8 cellular contexts compared by ENCODE assay signal in the genomic region with DNA sequence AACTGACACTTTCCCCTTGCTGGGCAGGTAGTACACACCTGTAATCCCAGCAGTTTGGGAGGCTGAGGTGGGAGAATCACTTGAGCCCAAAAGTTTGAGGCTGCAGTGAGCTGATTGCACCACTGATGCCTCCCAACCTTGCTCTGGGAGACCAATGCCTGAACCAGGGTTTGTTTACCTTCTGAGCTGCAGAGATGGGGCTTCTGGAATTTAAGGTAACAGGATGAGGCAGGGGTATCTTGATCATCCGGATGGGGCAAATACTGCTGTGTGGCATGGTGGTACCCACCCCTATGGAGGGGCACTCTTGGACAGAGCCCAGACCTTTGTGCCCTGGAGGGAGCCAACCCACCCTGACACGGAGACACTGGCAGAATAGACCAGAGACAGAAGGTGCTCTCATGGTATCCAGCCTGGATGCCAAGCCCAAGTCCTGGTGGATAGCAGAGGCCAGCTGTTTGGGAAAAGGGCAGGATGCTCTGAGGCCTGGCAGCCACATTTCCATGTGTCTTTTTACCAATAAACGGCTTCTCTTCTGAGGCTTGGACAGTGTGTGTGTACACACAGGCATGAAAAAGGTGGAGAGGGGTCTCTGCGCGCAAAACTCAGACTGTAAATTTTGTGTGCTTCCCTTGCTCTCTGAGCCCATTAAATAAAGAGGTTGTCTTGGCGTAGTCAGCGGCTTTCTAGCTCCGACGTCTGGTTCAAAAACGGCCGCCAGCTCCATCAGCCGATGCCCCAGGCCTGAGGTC. TPM values are rescaled to one million over a fixed set of nuclear protein-coding genes. Genes with fewer than 3 reads are reported as not detected.
DNase-seq lines count a peak whose midpoint lies in the region; ATAC-seq and TF ChIP-seq lines count a peak whose summit lies in the region.

No MANE protein-coding gene starts in this region.

- DNase-seq in GM06990 (ENCODE audit: extremely low read depth, insufficient read length) (no peak), RKO (ENCODE audit: low spot score) (peak; percentile 40), esophagus muscularis mucosa (ENCODE audit: extremely low spot score) (no peak), prostate gland (ENCODE audit: low spot score) (no peak), HEK293T (ENCODE audit: extremely low spot score) (no peak)

- TF ChIP-seq EP300 in esophagus muscularis mucosa (IDR thresholded peaks at IDR 0.05): no peak

- no peaks in the 10 kb centered on the region for H3K27me3 ChIP-seq in GM06990 (replicated peaks; ENCODE audit: control insufficient read depth, insufficient read depth, low read length)
- H3K27me3 ChIP-seq in esophagus muscularis mucosa: no peaks in the 10 kb centered on the region
- H3K27me3 ChIP-seq in prostate gland (replicated peaks; ENCODE audit: insufficient read depth): no peaks in the 10 kb centered on the region

- TF ChIP-seq POLR2A in esophagus muscularis mucosa (IDR thresholded peaks at IDR 0.05; ENCODE audit: low read depth) (no peak), prostate gland (IDR thresholded peaks at IDR 0.05) (no peak)

- no peak for TF ChIP-seq CTCF in GM06990 (IDR thresholded peaks at IDR 0.05; ENCODE audit: insufficient read depth, low read length, poor library complexity, severe bottlenecking)
- no peak for TF ChIP-seq CTCF in esophagus muscularis mucosa (IDR thresholded peaks at IDR 0.05)
- no peak for TF ChIP-seq CTCF in prostate gland (IDR thresholded peaks at IDR 0.05)

- POLR2A ChIA-PET in HEK293T (lab: Yijun Ruan, JAX): interaction anchor here (0.7 to 3.7 kb wide), 8 partner anchors 9 to 334 kb away, joined by 3 to 19 read pairs (median 4); partner anchors contain the start of genes ALDOA, CD2BP2, DCTPP1 and ZNF689

- H3K9me3 ChIP-seq in esophagus muscularis mucosa (no peaks in the 10 kb centered on the region), prostate gland (no peaks in the 10 kb centered on the region)

- CTCF ChIA-PET in HEK293T (lab: Yijun Ruan, JAX): interaction anchor here (0.6 to 1.5 kb wide), 5 partner anchors 10 to 307 kb away, joined by 3 to 6 read pairs (median 4); partner anchors contain the start of gene TBX6

- intact Hi-C loops in esophagus muscularis mucosa (cut with DNase I) (loop anchor here (10.0 kb wide), 2 partner anchors 45 to 305 kb away; partner anchors contain the start of genes CD2BP2, TBX6 and YPEL3), prostate gland (cut with DNase I) (loop anchor here (10.0 kb wide), 1 partner anchor 305 kb away; the partner anchor contains the start of genes TBX6 and YPEL3)

- H3K36me3 ChIP-seq in GM06990 (ENCODE audit: control insufficient read depth, insufficient read depth, low read length) (peaks cover 4% of the 10 kb centered on the region), esophagus muscularis mucosa (peaks cover 6 to 22% (median 16%) of the 10 kb centered on the region in 4 donors), prostate gland (no peaks in the 10 kb centered on the region)

- 25% methylated on average over 5 of the region's 12 CpGs for WGBS in esophagus muscularis mucosa
- WGBS in prostate gland: 13% methylated on average over 12 of the region's 12 CpGs

- no peak for ATAC-seq in GM19023 (IDR thresholded peaks at IDR 0.05; ENCODE audit: unreplicated experiment)
- no peak for ATAC-seq in GM21825 (IDR thresholded peaks at IDR 0.05; ENCODE audit: unreplicated experiment)
- ATAC-seq in HG03097 (IDR thresholded peaks at IDR 0.05; ENCODE audit: low FRiP score, unreplicated experiment): no peak

- H3K4me1 ChIP-seq in esophagus muscularis mucosa (peaks cover 18 to 53% (median 49%) of the 10 kb centered on the region in 4 donors), prostate gland (replicated peaks) (peaks cover 8% of the 10 kb centered on the region)

- H3K4me3 ChIP-seq in GM06990 (replicated peaks; ENCODE audit: low read depth, low read length): peak overlapping the region; percentile 64
- peak overlapping the region; percentile 62 to 78 (median 68) for H3K4me3 ChIP-seq in esophagus muscularis mucosa
- H3K4me3 ChIP-seq in prostate gland: peak overlapping the region; percentile 47 to 50

- H3K27ac ChIP-seq in esophagus muscularis mucosa (replicated peaks in 1 of 4) (peak overlapping the region; percentile 88 to 92 (median 90)), prostate gland (peak overlapping the region; percentile 82)

TF ChIP-seq in HEK293T, 16 proteins besides CTCF, POLR2A, EP300 and RAD21:
- TF ChIP-seq, protein P1, sequence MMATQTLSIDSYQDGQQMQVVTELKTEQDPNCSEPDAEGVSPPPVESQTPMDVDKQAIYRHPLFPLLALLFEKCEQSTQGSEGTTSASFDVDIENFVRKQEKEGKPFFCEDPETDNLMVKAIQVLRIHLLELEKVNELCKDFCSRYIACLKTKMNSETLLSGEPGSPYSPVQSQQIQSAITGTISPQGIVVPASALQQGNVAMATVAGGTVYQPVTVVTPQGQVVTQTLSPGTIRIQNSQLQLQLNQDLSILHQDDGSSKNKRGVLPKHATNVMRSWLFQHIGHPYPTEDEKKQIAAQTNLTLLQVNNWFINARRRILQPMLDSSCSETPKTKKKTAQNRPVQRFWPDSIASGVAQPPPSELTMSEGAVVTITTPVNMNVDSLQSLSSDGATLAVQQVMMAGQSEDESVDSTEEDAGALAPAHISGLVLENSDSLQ (IDR thresholded peaks at IDR 0.05): no peak
- TF ChIP-seq SP1 (IDR thresholded peaks at IDR 0.05) (no peak), ARNT (IDR thresholded peaks at IDR 0.05) (no peak), FOXK2 (IDR thresholded peaks at IDR 0.05) (no peak), NFRKB (IDR thresholded peaks at IDR 0.05) (no peak), ZNF384 (IDR thresholded peaks at IDR 0.05) (no peak), SUZ12 (IDR thresholded peaks at IDR 0.05) (no peak), FOXM1 (IDR thresholded peaks at IDR 0.05; ENCODE audit: borderline replicate concordance) (no peak), CTBP1 (IDR thresholded peaks at IDR 0.05; ENCODE audit: borderline replicate concordance) (no peak), LEF1 (IDR thresholded peaks at IDR 0.05; ENCODE audit: borderline replicate concordance) (no peak), BHLHE40 (IDR thresholded peaks at IDR 0.05; ENCODE audit: borderline replicate concordance) (no peak)

RNA-seq across cellular contexts. Expression of gene ZNF48, which starts 4.4 kb away (rescaled TPM):
- total RNA-seq in esophagus muscularis mucosa (10 to 100 TPM in 3 of 4 donors, 1 to 10 TPM in 1; 8.3 to 17.6 (median 12.8) TPM), prostate gland (10 to 100 TPM; 11.9 to 12.2 TPM)

RNA-seq across cellular contexts. Expression of gene ZNF771, which starts 7.8 kb away (rescaled TPM):
- total RNA-seq in esophagus muscularis mucosa: 10 to 100 TPM; 20.1 to 25.3 (median 22.7) TPM
- 10 to 100 TPM; 32.3 to 36.3 TPM for total RNA-seq in prostate gland

RNA-seq across cellular contexts. Expression of gene SEPTIN1, which starts 17.2 kb away (rescaled TPM):
- 1 to 10 TPM in 2 of 4 donors, under 1 TPM in 2; 0.86 to 2.5 (median 1.4) TPM for total RNA-seq in esophagus muscularis mucosa
- total RNA-seq in prostate gland: 1 to 10 TPM; 3.0 to 4.2 TPM

RNA-seq across cellular contexts. Expression of gene MYL11, which starts 25.0 kb away (rescaled TPM):
- total RNA-seq in esophagus muscularis mucosa (not detected), prostate gland (10 to 100 TPM in 1 of 2 donors, 1 to 10 TPM in 1; 3.5 to 23.5 TPM)

RNA-seq across cellular contexts. Expression of gene TBC1D10B, which starts 29.3 kb away (rescaled TPM):
- total RNA-seq in esophagus muscularis mucosa: 10 to 100 TPM; 21.2 to 41.5 (median 29.4) TPM
- total RNA-seq in prostate gland: 10 to 100 TPM; 40.3 to 59.4 TPM
